Comparison of ENCODE assay signal across 2 cellular contexts in the genomic region with DNA sequence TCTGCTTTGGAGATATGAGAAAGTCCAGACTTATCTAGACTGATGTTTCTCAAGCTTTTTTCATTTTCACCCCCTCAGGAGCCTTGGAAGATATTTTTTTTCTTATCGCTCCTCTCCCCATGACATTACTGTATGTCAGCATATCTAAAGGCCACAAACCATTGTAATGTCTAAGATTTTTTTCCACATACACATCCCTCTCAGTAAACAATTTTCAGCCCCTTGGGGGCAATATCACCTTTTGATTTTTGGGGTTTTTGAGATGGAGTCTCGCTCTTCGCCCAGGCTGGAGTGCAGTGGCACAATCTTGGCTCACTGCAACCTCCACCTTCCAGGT.
A peak's percentile ranks its signal among the peaks of the same experiment; 100 is the strongest.
TF ChIP-seq lines count a peak whose summit lies in the region.

No MANE protein-coding gene starts in this region.

TF ChIP-seq in K562, 482 proteins besides CTCF, POLR2A, EP300 and RAD21:
- TF ChIP-seq, protein P1, sequence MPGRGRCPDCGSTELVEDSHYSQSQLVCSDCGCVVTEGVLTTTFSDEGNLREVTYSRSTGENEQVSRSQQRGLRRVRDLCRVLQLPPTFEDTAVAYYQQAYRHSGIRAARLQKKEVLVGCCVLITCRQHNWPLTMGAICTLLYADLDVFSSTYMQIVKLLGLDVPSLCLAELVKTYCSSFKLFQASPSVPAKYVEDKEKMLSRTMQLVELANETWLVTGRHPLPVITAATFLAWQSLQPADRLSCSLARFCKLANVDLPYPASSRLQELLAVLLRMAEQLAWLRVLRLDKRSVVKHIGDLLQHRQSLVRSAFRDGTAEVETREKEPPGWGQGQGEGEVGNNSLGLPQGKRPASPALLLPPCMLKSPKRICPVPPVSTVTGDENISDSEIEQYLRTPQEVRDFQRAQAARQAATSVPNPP (IDR thresholded peaks at IDR 0.05; ENCODE audit: borderline replicate concordance, insufficient read depth, insufficient read length): no peak
- TF ChIP-seq, protein P2, sequence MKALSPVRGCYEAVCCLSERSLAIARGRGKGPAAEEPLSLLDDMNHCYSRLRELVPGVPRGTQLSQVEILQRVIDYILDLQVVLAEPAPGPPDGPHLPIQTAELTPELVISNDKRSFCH (CRISPR knock-in tag; IDR thresholded peaks at IDR 0.05): no peak
- TF ChIP-seq, protein P2 (tag; IDR thresholded peaks at IDR 0.05): no peak
- no peak for TF ChIP-seq NCOR1 (IDR thresholded peaks at IDR 0.05)
- TF ChIP-seq MAFG (tag; conservative IDR thresholded peaks at IDR 0.05): 0 out of 2 replicates have a peak, but pooled peaks have one; percentile 16
- no peak for TF ChIP-seq THRAP3 (IDR thresholded peaks at IDR 0.05; ENCODE audit: borderline replicate concordance)
- TF ChIP-seq HDAC3 (IDR thresholded peaks at IDR 0.05; ENCODE audit: borderline replicate concordance, partially characterized antibody): no peak
- TF ChIP-seq GTF2E2 (tag; IDR thresholded peaks at IDR 0.05): no peak
- peak; percentile 51 for TF ChIP-seq C11orf30 (IDR thresholded peaks at IDR 0.05; ENCODE audit: low read depth)
- TF ChIP-seq, protein P3, sequence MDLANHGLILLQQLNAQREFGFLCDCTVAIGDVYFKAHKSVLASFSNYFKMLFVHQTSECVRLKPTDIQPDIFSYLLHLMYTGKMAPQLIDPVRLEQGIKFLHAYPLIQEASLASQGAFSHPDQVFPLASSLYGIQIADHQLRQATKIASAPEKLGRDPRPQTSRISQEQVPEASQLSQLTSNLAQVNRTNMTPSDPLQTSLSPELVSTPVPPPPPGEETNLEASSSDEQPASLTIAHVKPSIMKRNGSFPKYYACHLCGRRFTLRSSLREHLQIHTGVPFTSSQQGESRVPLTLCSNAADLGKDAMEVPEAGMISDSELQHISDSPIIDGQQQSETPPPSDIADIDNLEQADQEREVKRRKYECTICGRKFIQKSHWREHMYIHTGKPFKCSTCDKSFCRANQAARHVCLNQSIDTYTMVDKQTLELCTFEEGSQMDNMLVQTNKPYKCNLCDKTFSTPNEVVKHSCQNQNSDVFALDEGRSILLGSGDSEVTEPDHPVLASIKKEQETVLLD (IDR thresholded peaks at IDR 0.05): no peak
- peak; percentile 73 for TF ChIP-seq ZNF316 (IDR thresholded peaks at IDR 0.05)
- TF ChIP-seq CBFA2T3 (IDR thresholded peaks at IDR 0.05): peak; percentile 36
- TF ChIP-seq CBFA2T2 (conservative IDR thresholded peaks at IDR 0.05): no peak

TF ChIP-seq in SK-N-SH, 30 proteins besides CTCF, POLR2A, EP300 and RAD21 (continued from another document):
- TF ChIP-seq, protein P4, sequence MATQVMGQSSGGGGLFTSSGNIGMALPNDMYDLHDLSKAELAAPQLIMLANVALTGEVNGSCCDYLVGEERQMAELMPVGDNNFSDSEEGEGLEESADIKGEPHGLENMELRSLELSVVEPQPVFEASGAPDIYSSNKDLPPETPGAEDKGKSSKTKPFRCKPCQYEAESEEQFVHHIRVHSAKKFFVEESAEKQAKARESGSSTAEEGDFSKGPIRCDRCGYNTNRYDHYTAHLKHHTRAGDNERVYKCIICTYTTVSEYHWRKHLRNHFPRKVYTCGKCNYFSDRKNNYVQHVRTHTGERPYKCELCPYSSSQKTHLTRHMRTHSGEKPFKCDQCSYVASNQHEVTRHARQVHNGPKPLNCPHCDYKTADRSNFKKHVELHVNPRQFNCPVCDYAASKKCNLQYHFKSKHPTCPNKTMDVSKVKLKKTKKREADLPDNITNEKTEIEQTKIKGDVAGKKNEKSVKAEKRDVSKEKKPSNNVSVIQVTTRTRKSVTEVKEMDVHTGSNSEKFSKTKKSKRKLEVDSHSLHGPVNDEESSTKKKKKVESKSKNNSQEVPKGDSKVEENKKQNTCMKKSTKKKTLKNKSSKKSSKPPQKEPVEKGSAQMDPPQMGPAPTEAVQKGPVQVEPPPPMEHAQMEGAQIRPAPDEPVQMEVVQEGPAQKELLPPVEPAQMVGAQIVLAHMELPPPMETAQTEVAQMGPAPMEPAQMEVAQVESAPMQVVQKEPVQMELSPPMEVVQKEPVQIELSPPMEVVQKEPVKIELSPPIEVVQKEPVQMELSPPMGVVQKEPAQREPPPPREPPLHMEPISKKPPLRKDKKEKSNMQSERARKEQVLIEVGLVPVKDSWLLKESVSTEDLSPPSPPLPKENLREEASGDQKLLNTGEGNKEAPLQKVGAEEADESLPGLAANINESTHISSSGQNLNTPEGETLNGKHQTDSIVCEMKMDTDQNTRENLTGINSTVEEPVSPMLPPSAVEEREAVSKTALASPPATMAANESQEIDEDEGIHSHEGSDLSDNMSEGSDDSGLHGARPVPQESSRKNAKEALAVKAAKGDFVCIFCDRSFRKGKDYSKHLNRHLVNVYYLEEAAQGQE (IDR thresholded peaks at IDR 0.05; ENCODE audit: low read depth, low read length): no peak
- TF ChIP-seq YY1 (IDR thresholded peaks at IDR 0.05; ENCODE audit: low read depth) (no peak), RXRA (IDR thresholded peaks at IDR 0.05; ENCODE audit: borderline replicate concordance, low read depth) (no peak), FOSL2 (IDR thresholded peaks at IDR 0.05; ENCODE audit: borderline replicate concordance, low read depth) (no peak), GABPA (IDR thresholded peaks at IDR 0.05; ENCODE audit: low read depth) (no peak), RCOR1 (IDR thresholded peaks at IDR 0.05; ENCODE audit: low read length) (no peak), MXI1 (IDR thresholded peaks at IDR 0.05; ENCODE audit: low read depth, low read length) (no peak), CHD2 (IDR thresholded peaks at IDR 0.05; ENCODE audit: low read length, partially characterized antibody) (no peak), TAF1 (IDR thresholded peaks at IDR 0.05; ENCODE audit: borderline replicate concordance, low read depth, low read length) (no peak)
- TF ChIP-seq, protein P5, sequence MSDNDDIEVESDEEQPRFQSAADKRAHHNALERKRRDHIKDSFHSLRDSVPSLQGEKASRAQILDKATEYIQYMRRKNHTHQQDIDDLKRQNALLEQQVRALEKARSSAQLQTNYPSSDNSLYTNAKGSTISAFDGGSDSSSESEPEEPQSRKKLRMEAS (IDR thresholded peaks at IDR 0.05; ENCODE audit: low read depth): no peak
- TF ChIP-seq, protein P6, sequence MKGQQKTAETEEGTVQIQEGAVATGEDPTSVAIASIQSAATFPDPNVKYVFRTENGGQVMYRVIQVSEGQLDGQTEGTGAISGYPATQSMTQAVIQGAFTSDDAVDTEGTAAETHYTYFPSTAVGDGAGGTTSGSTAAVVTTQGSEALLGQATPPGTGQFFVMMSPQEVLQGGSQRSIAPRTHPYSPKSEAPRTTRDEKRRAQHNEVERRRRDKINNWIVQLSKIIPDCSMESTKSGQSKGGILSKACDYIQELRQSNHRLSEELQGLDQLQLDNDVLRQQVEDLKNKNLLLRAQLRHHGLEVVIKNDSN (IDR thresholded peaks at IDR 0.05; ENCODE audit: borderline replicate concordance, low read depth): no peak
